1 cellular context compared by ENCODE assay signal in genomic region chr1:245337829-245338484, GRCh38.
A peak's percentile ranks its signal among the peaks of the same experiment; 100 is the strongest.
TF ChIP-seq lines count a peak whose summit lies in the region.

No MANE protein-coding gene starts in this region.

TF ChIP-seq in GM12878, 131 proteins besides CTCF, POLR2A, EP300 and RAD21:
- peak; percentile 70 for TF ChIP-seq ZBTB40 (IDR thresholded peaks at IDR 0.05; ENCODE audit: borderline replicate concordance)
- TF ChIP-seq RCOR1 (conservative IDR thresholded peaks at IDR 0.05; ENCODE audit: low read depth, low read length) = no peak
- TF ChIP-seq NR2C1 (IDR thresholded peaks at IDR 0.05) = no peak
